Comparison of ENCODE assay signal across 1 cellular context in genomic region chr5:157100140-157100679, GRCh38.
TF ChIP-seq lines count a peak whose summit lies in the region.

No MANE protein-coding gene starts in this region.

TF ChIP-seq in HepG2, 621 proteins besides CTCF, POLR2A, EP300 and RAD21 (continues in another document):
- no peak for TF ChIP-seq TEAD2 (CRISPR knock-in tag; IDR thresholded peaks at IDR 0.05)
- no peak for TF ChIP-seq ZNF501 (CRISPR knock-in tag; IDR thresholded peaks at IDR 0.05)
- no peak for TF ChIP-seq ZBTB37 (CRISPR knock-in tag; IDR thresholded peaks at IDR 0.05)
- TF ChIP-seq ETV5 (CRISPR knock-in tag; IDR thresholded peaks at IDR 0.05; ENCODE audit: borderline replicate concordance), result peak; percentile 29; the same call in 1 of the 2 replicates
- TF ChIP-seq HMG20A (CRISPR knock-in tag; IDR thresholded peaks at IDR 0.05; ENCODE audit: borderline replicate concordance), result peak; percentile 24; the same call in 1 of the 2 replicates
- no peak for TF ChIP-seq RBFOX2 (IDR thresholded peaks at IDR 0.05; ENCODE audit: low read depth, low read length)
- no peak for TF ChIP-seq ZNF432 (CRISPR knock-in tag; IDR thresholded peaks at IDR 0.05; ENCODE audit: borderline replicate concordance)
- no peak for TF ChIP-seq PAWR (CRISPR knock-in tag; IDR thresholded peaks at IDR 0.05; ENCODE audit: borderline replicate concordance)
- no peak for TF ChIP-seq REXO4 (CRISPR knock-in tag; IDR thresholded peaks at IDR 0.05; ENCODE audit: borderline replicate concordance)
- peak; percentile 97 for TF ChIP-seq MEF2D (CRISPR knock-in tag; IDR thresholded peaks at IDR 0.05)
- no peak for TF ChIP-seq ZNF709 (CRISPR knock-in tag; IDR thresholded peaks at IDR 0.05)
- TF ChIP-seq ZNF580 (CRISPR knock-in tag; IDR thresholded peaks at IDR 0.05; ENCODE audit: borderline replicate concordance, low read depth), result no peak
- no peak for TF ChIP-seq ATRX (CRISPR knock-in tag; IDR thresholded peaks at IDR 0.05; ENCODE audit: borderline replicate concordance)
- no peak for TF ChIP-seq TCF7 (IDR thresholded peaks at IDR 0.05; ENCODE audit: low read depth)
- no peak for TF ChIP-seq DPF2 (CRISPR knock-in tag; IDR thresholded peaks at IDR 0.05; ENCODE audit: borderline replicate concordance, low read depth)
- no peak for TF ChIP-seq ZNF597 (CRISPR knock-in tag; IDR thresholded peaks at IDR 0.05)
- TF ChIP-seq FOSL2 (CRISPR knock-in tag; IDR thresholded peaks at IDR 0.05), result peak; percentile 33; the same call in 1 of the 2 replicates
- no peak for TF ChIP-seq ZFP90 (CRISPR knock-in tag; IDR thresholded peaks at IDR 0.05; ENCODE audit: borderline replicate concordance)
- TF ChIP-seq ZC3H4 (CRISPR knock-in tag; IDR thresholded peaks at IDR 0.05; ENCODE audit: borderline replicate concordance), result no peak
- TF ChIP-seq TBP (CRISPR knock-in tag; IDR thresholded peaks at IDR 0.05), result no peak
- TF ChIP-seq PRDM4 (CRISPR knock-in tag; IDR thresholded peaks at IDR 0.05; ENCODE audit: borderline replicate concordance), result no peak
- no peak for TF ChIP-seq ZNF782 (CRISPR knock-in tag; IDR thresholded peaks at IDR 0.05; ENCODE audit: borderline replicate concordance)
- no peak for TF ChIP-seq ZNF343 (CRISPR knock-in tag; IDR thresholded peaks at IDR 0.05)
- no peak for TF ChIP-seq TEF (CRISPR knock-in tag; IDR thresholded peaks at IDR 0.05)
- no peak for TF ChIP-seq ATF5 (CRISPR knock-in tag; IDR thresholded peaks at IDR 0.05; ENCODE audit: low read depth)
- 0 out of 2 replicates have a peak, but pooled peaks have one; percentile 19 for TF ChIP-seq PAXIP1 (CRISPR knock-in tag; conservative IDR thresholded peaks at IDR 0.05)
- peak; percentile 16; the same call in 1 of the 2 replicates for TF ChIP-seq ARID5B (CRISPR knock-in tag; IDR thresholded peaks at IDR 0.05)
- 0 out of 2 replicates have a peak, but pooled peaks have one; percentile 24 for TF ChIP-seq HOMEZ (CRISPR knock-in tag; IDR thresholded peaks at IDR 0.05; ENCODE audit: low read depth)
- no peak for TF ChIP-seq FUBP1 (CRISPR knock-in tag; IDR thresholded peaks at IDR 0.05; ENCODE audit: borderline replicate concordance)
- no peak for TF ChIP-seq ZMAT5 (CRISPR knock-in tag; IDR thresholded peaks at IDR 0.05; ENCODE audit: borderline replicate concordance, low read depth)
- TF ChIP-seq ZBTB7A (CRISPR knock-in tag; IDR thresholded peaks at IDR 0.05), result no peak
- no peak for TF ChIP-seq SETDB1 (CRISPR knock-in tag; IDR thresholded peaks at IDR 0.05; ENCODE audit: borderline replicate concordance)
- no peak for TF ChIP-seq POGK (CRISPR knock-in tag; conservative IDR thresholded peaks at IDR 0.05)
- no peak for TF ChIP-seq NR2F6 (IDR thresholded peaks at IDR 0.05)
- TF ChIP-seq NR2F6 (CRISPR knock-in tag; IDR thresholded peaks at IDR 0.05), result no peak
